1 cellular context compared by ENCODE assay signal in genomic region chr2:26305575-26305974, GRCh38.
TF ChIP-seq lines count a peak whose summit lies in the region.

No MANE protein-coding gene starts in this region.

TF ChIP-seq in HepG2, 621 proteins besides CTCF, POLR2A, EP300 and RAD21:
- TF ChIP-seq ZNF446 (CRISPR knock-in tag; IDR thresholded peaks at IDR 0.05) (no peak), ZNF451 (CRISPR knock-in tag; IDR thresholded peaks at IDR 0.05) (no peak), MNT (IDR thresholded peaks at IDR 0.05) (no peak), ZNF460 (CRISPR knock-in tag; IDR thresholded peaks at IDR 0.05; ENCODE audit: borderline replicate concordance) (no peak), ZNF136 (CRISPR knock-in tag; IDR thresholded peaks at IDR 0.05; ENCODE audit: low read depth) (no peak), ZNF878 (CRISPR knock-in tag; IDR thresholded peaks at IDR 0.05) (no peak), ZNF24 (IDR thresholded peaks at IDR 0.05) (no peak), ZNF547 (CRISPR knock-in tag; IDR thresholded peaks at IDR 0.05) (no peak)
TF ChIP-seq in HepG2: peak in this region for 0.
